1 cellular context compared by ENCODE assay signal in the genomic region with DNA sequence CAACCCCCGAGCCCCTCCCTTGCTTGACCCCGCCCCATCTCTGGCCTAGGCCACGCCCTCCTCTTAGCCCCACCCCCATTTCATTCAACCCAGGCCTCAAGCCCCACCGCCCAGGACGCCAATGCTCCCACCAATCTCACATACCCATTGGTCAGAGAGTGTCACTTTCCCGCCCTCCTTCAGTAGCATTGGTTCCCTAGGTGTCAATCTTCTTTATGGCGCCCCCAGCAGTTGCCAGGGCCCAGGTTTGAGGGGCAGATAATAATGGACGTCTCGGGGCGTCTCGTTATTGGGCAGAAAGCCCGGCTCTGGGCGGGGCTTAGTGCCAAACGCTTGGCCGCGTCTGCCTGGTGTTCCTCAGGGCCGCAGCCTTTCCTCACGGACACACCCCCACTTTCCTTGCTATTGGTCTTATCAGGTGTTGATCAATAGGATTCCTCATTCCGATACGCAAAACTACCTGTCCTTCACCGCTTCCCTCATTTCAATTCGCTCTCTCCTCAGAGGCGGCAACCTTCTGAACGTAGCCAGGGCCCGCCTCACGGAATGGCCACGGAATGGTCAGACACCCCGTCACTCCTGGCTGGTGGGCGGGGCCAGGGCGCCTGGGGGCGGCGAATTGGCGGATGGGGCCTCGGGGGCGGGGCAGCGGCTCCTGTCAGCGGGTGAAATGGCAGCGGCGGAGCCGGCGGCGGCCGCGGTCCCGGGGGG.
TF ChIP-seq lines count a peak whose summit lies in the region.

TSS of gene EVI5L (plus strand) at position 658 of the 711 bp plus-strand sequence. CDS start 16,325 bp downstream, outside the sequence.

TF ChIP-seq in K562, 482 proteins besides CTCF, POLR2A, EP300 and RAD21 (continued from another document and continues in another):
- TF ChIP-seq, protein P1, sequence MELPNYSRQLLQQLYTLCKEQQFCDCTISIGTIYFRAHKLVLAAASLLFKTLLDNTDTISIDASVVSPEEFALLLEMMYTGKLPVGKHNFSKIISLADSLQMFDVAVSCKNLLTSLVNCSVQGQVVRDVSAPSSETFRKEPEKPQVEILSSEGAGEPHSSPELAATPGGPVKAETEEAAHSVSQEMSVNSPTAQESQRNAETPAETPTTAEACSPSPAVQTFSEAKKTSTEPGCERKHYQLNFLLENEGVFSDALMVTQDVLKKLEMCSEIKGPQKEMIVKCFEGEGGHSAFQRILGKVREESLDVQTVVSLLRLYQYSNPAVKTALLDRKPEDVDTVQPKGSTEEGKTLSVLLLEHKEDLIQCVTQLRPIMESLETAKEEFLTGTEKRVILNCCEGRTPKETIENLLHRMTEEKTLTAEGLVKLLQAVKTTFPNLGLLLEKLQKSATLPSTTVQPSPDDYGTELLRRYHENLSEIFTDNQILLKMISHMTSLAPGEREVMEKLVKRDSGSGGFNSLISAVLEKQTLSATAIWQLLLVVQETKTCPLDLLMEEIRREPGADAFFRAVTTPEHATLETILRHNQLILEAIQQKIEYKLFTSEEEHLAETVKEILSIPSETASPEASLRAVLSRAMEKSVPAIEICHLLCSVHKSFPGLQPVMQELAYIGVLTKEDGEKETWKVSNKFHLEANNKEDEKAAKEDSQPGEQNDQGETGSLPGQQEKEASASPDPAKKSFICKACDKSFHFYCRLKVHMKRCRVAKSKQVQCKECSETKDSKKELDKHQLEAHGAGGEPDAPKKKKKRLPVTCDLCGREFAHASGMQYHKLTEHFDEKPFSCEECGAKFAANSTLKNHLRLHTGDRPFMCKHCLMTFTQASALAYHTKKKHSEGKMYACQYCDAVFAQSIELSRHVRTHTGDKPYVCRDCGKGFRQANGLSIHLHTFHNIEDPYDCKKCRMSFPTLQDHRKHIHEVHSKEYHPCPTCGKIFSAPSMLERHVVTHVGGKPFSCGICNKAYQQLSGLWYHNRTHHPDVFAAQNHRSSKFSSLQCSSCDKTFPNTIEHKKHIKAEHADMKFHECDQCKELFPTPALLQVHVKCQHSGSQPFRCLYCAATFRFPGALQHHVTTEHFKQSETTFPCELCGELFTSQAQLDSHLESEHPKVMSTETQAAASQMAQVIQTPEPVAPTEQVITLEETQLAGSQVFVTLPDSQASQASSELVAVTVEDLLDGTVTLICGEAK (IDR thresholded peaks at IDR 0.05): peak; percentile 82
- TF ChIP-seq, protein P1 (CRISPR knock-in tag; IDR thresholded peaks at IDR 0.05): no peak
- peak; percentile 74 for TF ChIP-seq CTBP1 (IDR thresholded peaks at IDR 0.05; ENCODE audit: borderline replicate concordance)
- peak; percentile 87 for TF ChIP-seq VEZF1 (CRISPR knock-in tag; IDR thresholded peaks at IDR 0.05)
- no peak for TF ChIP-seq MECOM (CRISPR knock-in tag; IDR thresholded peaks at IDR 0.05)
- no peak for TF ChIP-seq CCNT2 (IDR thresholded peaks at IDR 0.05; ENCODE audit: borderline replicate concordance, extremely low read depth, insufficient read length, low read depth, low read length)
- 0 out of 2 replicates have a peak, but pooled peaks have one; percentile 2 for TF ChIP-seq NFIC (IDR thresholded peaks at IDR 0.05)
- TF ChIP-seq ZBTB17 (CRISPR knock-in tag; IDR thresholded peaks at IDR 0.05): no peak
- no peak for TF ChIP-seq CC2D1A (IDR thresholded peaks at IDR 0.05)
- TF ChIP-seq GABPA (tag; conservative IDR thresholded peaks at IDR 0.05; ENCODE audit: low read depth): peak; percentile 68
- no peak for TF ChIP-seq SAFB2 (IDR thresholded peaks at IDR 0.05; ENCODE audit: borderline replicate concordance, low read depth, low read length, severe bottlenecking)
- TF ChIP-seq RBM25 (IDR thresholded peaks at IDR 0.05; ENCODE audit: low read depth, low read length, severe bottlenecking): peak; percentile 66
- TF ChIP-seq RB1 (IDR thresholded peaks at IDR 0.05; ENCODE audit: low read depth): no peak
- TF ChIP-seq ZNF384 (IDR thresholded peaks at IDR 0.05; ENCODE audit: low read depth, low read length): no peak
- TF ChIP-seq TFAP4 (CRISPR knock-in tag; IDR thresholded peaks at IDR 0.05; ENCODE audit: borderline replicate concordance): peak; percentile 45
- peak; percentile 68 for TF ChIP-seq NFYB (IDR thresholded peaks at IDR 0.05; ENCODE audit: extremely low read depth, insufficient read length)
- TF ChIP-seq JUNB (CRISPR knock-in tag; conservative IDR thresholded peaks at IDR 0.05): no peak
- TF ChIP-seq, protein P2, sequence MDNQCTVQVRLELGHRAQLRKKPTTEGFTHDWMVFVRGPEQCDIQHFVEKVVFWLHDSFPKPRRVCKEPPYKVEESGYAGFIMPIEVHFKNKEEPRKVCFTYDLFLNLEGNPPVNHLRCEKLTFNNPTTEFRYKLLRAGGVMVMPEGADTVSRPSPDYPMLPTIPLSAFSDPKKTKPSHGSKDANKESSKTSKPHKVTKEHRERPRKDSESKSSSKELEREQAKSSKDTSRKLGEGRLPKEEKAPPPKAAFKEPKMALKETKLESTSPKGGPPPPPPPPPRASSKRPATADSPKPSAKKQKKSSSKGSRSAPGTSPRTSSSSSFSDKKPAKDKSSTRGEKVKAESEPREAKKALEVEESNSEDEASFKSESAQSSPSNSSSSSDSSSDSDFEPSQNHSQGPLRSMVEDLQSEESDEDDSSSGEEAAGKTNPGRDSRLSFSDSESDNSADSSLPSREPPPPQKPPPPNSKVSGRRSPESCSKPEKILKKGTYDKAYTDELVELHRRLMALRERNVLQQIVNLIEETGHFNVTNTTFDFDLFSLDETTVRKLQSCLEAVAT (IDR thresholded peaks at IDR 0.05): peak in 1 of 2 experiments; percentile 100; a peak in 2 of 4 replicates
- no peak for TF ChIP-seq FOXO4 (CRISPR knock-in tag; IDR thresholded peaks at IDR 0.05)
- TF ChIP-seq CREM (IDR thresholded peaks at IDR 0.05; ENCODE audit: low read depth): peak; percentile 94
- TF ChIP-seq, protein P3, sequence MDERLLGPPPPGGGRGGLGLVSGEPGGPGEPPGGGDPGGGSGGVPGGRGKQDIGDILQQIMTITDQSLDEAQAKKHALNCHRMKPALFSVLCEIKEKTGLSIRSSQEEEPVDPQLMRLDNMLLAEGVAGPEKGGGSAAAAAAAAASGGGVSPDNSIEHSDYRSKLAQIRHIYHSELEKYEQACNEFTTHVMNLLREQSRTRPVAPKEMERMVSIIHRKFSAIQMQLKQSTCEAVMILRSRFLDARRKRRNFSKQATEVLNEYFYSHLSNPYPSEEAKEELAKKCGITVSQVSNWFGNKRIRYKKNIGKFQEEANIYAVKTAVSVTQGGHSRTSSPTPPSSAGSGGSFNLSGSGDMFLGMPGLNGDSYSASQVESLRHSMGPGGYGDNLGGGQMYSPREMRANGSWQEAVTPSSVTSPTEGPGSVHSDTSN (CRISPR knock-in tag; IDR thresholded peaks at IDR 0.05; ENCODE audit: low read depth): peak; percentile 96
- TF ChIP-seq, protein P3 (tag; conservative IDR thresholded peaks at IDR 0.05; ENCODE audit: low read depth): peak; percentile 100
- no peak for TF ChIP-seq RUNX1 (IDR thresholded peaks at IDR 0.05; ENCODE audit: low read depth)
- no peak for TF ChIP-seq ZC3H8 (IDR thresholded peaks at IDR 0.05)
- no peak for TF ChIP-seq TFAM (CRISPR knock-in tag; conservative IDR thresholded peaks at IDR 0.05)
- TF ChIP-seq NFE2 (IDR thresholded peaks at IDR 0.05; ENCODE audit: low read depth): no peak
- no peak for TF ChIP-seq JUND (IDR thresholded peaks at IDR 0.05; ENCODE audit: borderline replicate concordance, low read depth, low read length)
- peak; percentile 15; the same call in 1 of the 3 replicates for TF ChIP-seq JUND (tag; IDR thresholded peaks at IDR 0.05; ENCODE audit: borderline replicate concordance, low read depth, low read length)
- TF ChIP-seq NR2C1 (IDR thresholded peaks at IDR 0.05): no peak
- no peak for TF ChIP-seq NR2C1 (tag; IDR thresholded peaks at IDR 0.05)
- no peak for TF ChIP-seq ZNF12 (CRISPR knock-in tag; IDR thresholded peaks at IDR 0.05)
- TF ChIP-seq MTA3 (IDR thresholded peaks at IDR 0.05; ENCODE audit: borderline replicate concordance): peak; percentile 96; the same call in 1 of the 2 replicates
- TF ChIP-seq HDGF (IDR thresholded peaks at IDR 0.05): 0 out of 2 replicates have a peak, but pooled peaks have one; percentile 62
- TF ChIP-seq NEUROD1 (IDR thresholded peaks at IDR 0.05; ENCODE audit: borderline replicate concordance, low read depth, low read length, partially characterized antibody): peak; percentile 99
- peak; percentile 74 to 78 for TF ChIP-seq NRF1 (conservative IDR thresholded peaks at IDR 0.05 in 1 of 2, IDR thresholded peaks at IDR 0.05 in 1 of 2)
- TF ChIP-seq ZNF740 (CRISPR knock-in tag; IDR thresholded peaks at IDR 0.05): peak; percentile 72
- no peak for TF ChIP-seq ZNF740 (tag; IDR thresholded peaks at IDR 0.05)
- no peak for TF ChIP-seq FOXJ2 (tag; IDR thresholded peaks at IDR 0.05)
- peak; percentile 99 for TF ChIP-seq CXXC5 (CRISPR knock-in tag; IDR thresholded peaks at IDR 0.05)
- TF ChIP-seq WHSC1 (IDR thresholded peaks at IDR 0.05; ENCODE audit: low read length): no peak
- TF ChIP-seq, protein P4, sequence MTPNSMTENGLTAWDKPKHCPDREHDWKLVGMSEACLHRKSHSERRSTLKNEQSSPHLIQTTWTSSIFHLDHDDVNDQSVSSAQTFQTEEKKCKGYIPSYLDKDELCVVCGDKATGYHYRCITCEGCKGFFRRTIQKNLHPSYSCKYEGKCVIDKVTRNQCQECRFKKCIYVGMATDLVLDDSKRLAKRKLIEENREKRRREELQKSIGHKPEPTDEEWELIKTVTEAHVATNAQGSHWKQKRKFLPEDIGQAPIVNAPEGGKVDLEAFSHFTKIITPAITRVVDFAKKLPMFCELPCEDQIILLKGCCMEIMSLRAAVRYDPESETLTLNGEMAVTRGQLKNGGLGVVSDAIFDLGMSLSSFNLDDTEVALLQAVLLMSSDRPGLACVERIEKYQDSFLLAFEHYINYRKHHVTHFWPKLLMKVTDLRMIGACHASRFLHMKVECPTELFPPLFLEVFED (CRISPR knock-in tag; conservative IDR thresholded peaks at IDR 0.05): no peak
- peak; percentile 64 for TF ChIP-seq HNRNPLL (IDR thresholded peaks at IDR 0.05; ENCODE audit: low read depth, low read length, poor library complexity, severe bottlenecking)
